In the genomic region with DNA sequence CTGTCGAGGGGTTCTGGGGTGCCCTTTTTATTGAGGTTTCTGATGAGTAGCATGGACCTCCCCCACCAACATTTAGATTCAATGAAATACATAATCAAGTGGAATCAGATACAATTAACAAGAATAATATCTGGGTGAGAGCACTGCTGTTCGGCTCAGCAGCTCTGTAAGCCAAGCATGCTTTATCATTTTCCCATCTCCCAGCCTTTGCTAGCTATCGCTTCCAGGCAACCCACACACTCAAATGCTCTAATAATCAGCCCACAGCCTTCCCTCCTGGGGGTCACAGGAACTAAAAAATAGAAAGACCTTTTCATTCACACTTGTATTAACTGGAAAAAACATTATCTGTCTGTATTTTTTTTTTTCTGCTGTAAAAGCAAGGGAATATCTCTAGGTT, we compare ENCODE assay signal across 27 cellular contexts. TPM values are rescaled to one million over a fixed set of nuclear protein-coding genes. Genes with fewer than 3 reads are reported as not detected.
"Had no signal": no experiment of that assay in that cellular context is flagged by ENCODE, and none has a peak within 500 bp of the region (broad histone marks: within the 10 kb centered on the region; RNA-seq: fewer than 3 reads in every experiment).

No MANE protein-coding gene starts in this region.

- H3K4me3 Mint-ChIP-seq: activated CD8-positive, alpha-beta T cell treated with anti-CD3 and anti-CD28 coated beads, Interleukin-2, amount 10 ng/mL, durations not matched to agents 7 days and 5 days; activated naive CD8-positive, alpha-beta T cell treated with anti-CD3 and anti-CD28 coated beads, Interleukin-2, amount 10 ng/mL, durations not matched to agents 7 days and 5 days had no signal

- H3K9ac ChIP-seq: SK-N-SH had no signal

- H3K4me3 ChIP-seq: adrenal gland, breast epithelium, K562, SJCRH30 had no signal

- H3K4me1 Mint-ChIP-seq: activated naive CD8-positive, alpha-beta T cell treated with anti-CD3 and anti-CD28 coated beads, Interleukin-2, amount 10 ng/mL, durations not matched to agents 7 days and 5 days had no signal

- H3K4me1 ChIP-seq: adrenal gland, breast epithelium had no signal

- H3K9me3 ChIP-seq: adrenal gland, breast epithelium, SJCRH30, SK-N-SH had no signal

- H3K4me2 ChIP-seq: SK-N-SH had no signal

- H3K9me3 Mint-ChIP-seq: activated naive CD8-positive, alpha-beta T cell treated with anti-CD3 and anti-CD28 coated beads, Interleukin-2, amount 10 ng/mL, durations not matched to agents 7 days and 5 days had no signal

- H3K27me3 ChIP-seq: adrenal gland, breast epithelium, SJCRH30 had no signal

- H3K9me2 ChIP-seq: SK-N-SH had no signal

- H3K36me3 ChIP-seq: adrenal gland, breast epithelium, SJCRH30 had no signal

- H3K27ac Mint-ChIP-seq: activated CD8-positive, alpha-beta T cell treated with anti-CD3 and anti-CD28 coated beads, Interleukin-2, amount 10 ng/mL, durations not matched to agents 7 days and 5 days; activated naive CD8-positive, alpha-beta T cell treated with anti-CD3 and anti-CD28 coated beads, Interleukin-2, amount 10 ng/mL, durations not matched to agents 7 days and 5 days had no signal

- H3K27ac ChIP-seq: adrenal gland, breast epithelium, SJCRH30 had no signal

- DNase-seq: activated CD4-positive, alpha-beta T cell treated with anti-CD3 and anti-CD28 coated beads for 48 hours; activated CD4-positive, alpha-beta T cell treated with anti-CD3 and anti-CD28 coated beads, Interleukin-2, amount 50 U/mL, for 4 hours; activated CD4-positive, CD25-positive, alpha-beta regulatory T cell treated with anti-CD3 and anti-CD28 coated beads, Interleukin-2, amount 50 U/mL, for 72 hours; activated CD8-positive, alpha-beta memory T cell treated with anti-CD3 and anti-CD28 coated beads, Interleukin-2, amount 50 U/mL, for 48 hours; activated CD8-positive, alpha-beta T cell treated with anti-CD3 and anti-CD28 coated beads, Interleukin-2, amount 10 ng/mL, durations not matched to agents 7 days and 5 days; activated naive CD4-positive, alpha-beta T cell treated with anti-CD3 and anti-CD28 coated beads, Interleukin-2, amount 50 U/mL, for 16 hours; activated naive CD8-positive, alpha-beta T cell treated with anti-CD3 and anti-CD28 coated beads, Interleukin-2, amount 10 ng/mL, durations not matched to agents 7 days and 5 days; activated T-cell treated with anti-CD3 and anti-CD28 coated beads, Interleukin-2, amount 50 U/mL, for 1 hour; adrenal gland; anterior cingulate cortex; Karpas-422; MM.1S; NCI-H146; NCI-H2029; NCI-H524; NCI-H774; NK-92 treated with Interleukin-12 subunit alpha and Interleukin-12 subunit beta, amount 100 ng/mL, for 24 hours; OCI-M1; RPMI8226; SK-N-SH; T-helper 1 cell had no signal

- H3K36me3 Mint-ChIP-seq: activated naive CD8-positive, alpha-beta T cell treated with anti-CD3 and anti-CD28 coated beads, Interleukin-2, amount 10 ng/mL, durations not matched to agents 7 days and 5 days had no signal

RNA-seq across cellular contexts. Expression of a gene that starts 8.9 kb away (rescaled TPM):
- total RNA-seq: activated CD8-positive, alpha-beta T cell treated with anti-CD3 and anti-CD28 coated beads, Interleukin-2, amount 10 ng/mL, durations not matched to agents 7 days and 5 days; activated naive CD8-positive, alpha-beta T cell treated with anti-CD3 and anti-CD28 coated beads, Interleukin-2, amount 10 ng/mL, durations not matched to agents 7 days and 5 days; chondrocyte; K562; Right ventricle myocardium inferior; T-helper 2 cell treated with Interferon-gamma antibody and Interleukin-4, amounts not matched to agents 100 ng/mL and 5 ng/mL, for 36 hours had no signal
- polyA plus RNA-seq: K562, SK-N-SH had no signal
